ENCODE assay signal across 8 cellular contexts in the genomic region with DNA sequence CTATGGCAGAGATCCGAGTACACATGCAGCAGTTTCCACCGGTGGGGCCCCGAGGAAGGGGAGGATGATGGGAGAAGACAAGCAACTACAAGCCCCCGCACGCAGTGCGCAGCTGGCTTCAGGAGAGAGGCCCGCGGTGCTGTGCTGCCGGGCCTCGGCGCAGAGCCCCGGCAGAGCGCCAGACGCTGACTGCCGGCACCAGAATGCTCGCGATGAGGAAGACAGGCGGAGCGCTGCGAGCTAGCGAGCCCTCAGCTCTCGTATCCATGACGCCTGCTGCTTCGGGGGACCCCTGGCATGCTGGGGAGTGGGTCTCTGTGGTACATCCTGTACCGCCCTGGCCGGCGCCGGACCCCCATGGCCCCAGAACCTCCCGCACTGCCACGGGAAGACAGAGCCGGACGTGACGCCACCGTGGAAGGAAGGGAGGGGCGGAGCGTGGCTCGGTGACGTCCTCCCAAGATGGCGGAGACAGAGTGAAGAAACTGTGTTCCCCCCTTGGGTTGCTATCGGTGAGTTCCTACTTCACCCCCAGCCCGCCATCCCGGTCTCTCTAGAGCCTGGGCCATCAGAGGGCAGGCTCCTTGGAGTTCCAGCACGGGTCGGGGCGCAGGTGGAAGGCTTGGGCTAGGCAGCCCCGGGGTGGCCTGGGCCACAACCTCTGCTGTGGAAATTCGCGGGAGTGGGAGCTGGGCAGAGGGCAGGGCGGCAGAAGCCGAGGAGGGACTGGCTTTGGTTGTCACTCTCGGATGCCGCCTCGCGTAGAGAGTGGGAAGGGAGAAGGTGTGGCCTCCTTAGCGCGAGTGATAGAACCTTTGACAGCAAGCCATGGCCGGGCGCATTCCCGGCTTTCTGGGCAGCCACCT. TPM values are rescaled to one million over a fixed set of nuclear protein-coding genes. Genes with fewer than 3 reads are reported as not detected.
DNase-seq lines count a peak whose midpoint lies in the region; ATAC-seq and TF ChIP-seq lines count a peak whose summit lies in the region.

A gene (plus strand): TSS at position 446 of the 866 bp plus-strand sequence. CDS start 900 bp downstream, outside the sequence.

- ATAC-seq in foreskin keratinocyte = peak; percentile 85

- H2AFZ ChIP-seq in Loucy (ENCODE audit: low read length) (peak within 1 kb of the TSS; percentile 97), neural progenitor cell (replicated peaks) (peak within 1 kb of the TSS; percentile 98)

- H4K20me1 ChIP-seq in Loucy (ENCODE audit: insufficient read depth, low read length, poor library complexity, severe bottlenecking) = peaks cover 37% of the 10 kb centered on the region
- H4K20me1 ChIP-seq in neural progenitor cell (ENCODE audit: low read depth) = no peaks in the 10 kb centered on the region

- H3K4me2 ChIP-seq in Loucy (ENCODE audit: low read depth, low read length, poor library complexity, severe bottlenecking) (peak within 1 kb of the TSS; percentile 80), neural progenitor cell (peak within 1 kb of the TSS; percentile 81)

- H3K4me3 ChIP-seq in Loucy (ENCODE audit: low read length, poor library complexity, severe bottlenecking) (peak within 1 kb of the TSS; percentile 85), neural progenitor cell (peak within 1 kb of the TSS; percentile 97), subcutaneous abdominal adipose tissue (ENCODE audit: low read depth in 1 of 5, low read length in 5 of 5) (peak within 1 kb of the TSS; percentile 76 to 94 (median 86))

- no peaks in the 10 kb centered on the region for H3K27me3 ChIP-seq in Loucy (ENCODE audit: insufficient read depth, low read length, poor library complexity, severe bottlenecking)
- H3K27me3 ChIP-seq in foreskin keratinocyte = no peaks in the 10 kb centered on the region
- H3K27me3 ChIP-seq in neural progenitor cell = no peaks in the 10 kb centered on the region
- no peaks in the 10 kb centered on the region for H3K27me3 ChIP-seq in subcutaneous abdominal adipose tissue (ENCODE audit: control insufficient read depth in 5 of 5, insufficient read depth in 4 of 5, low read length in 5 of 5)

- H3K4me3 Mint-ChIP-seq in neural progenitor cell = peak within 1 kb of the TSS; percentile 99

- H3K4me1 Mint-ChIP-seq in neural progenitor cell = peaks cover 28% of the 10 kb centered on the region

- DNase-seq in ELR (ENCODE audit: low read depth) = peak; percentile 92
- peak; percentile 93 for DNase-seq in H4 (ENCODE audit: low spot score)
- DNase-seq in SHP77 treated with DMSO at 0.1 percent for 48 hours (lab: John Stamatoyannopoulos, UW) = peak; percentile 53
- peak; percentile 79 for DNase-seq in activated gamma-delta T cell (lab: John Stamatoyannopoulos, UW)
- peak; percentile 79 to 86 for DNase-seq in foreskin keratinocyte
- peak; percentile 92 for DNase-seq in neural progenitor cell (ENCODE audit: low spot score)

- H3K9me3 Mint-ChIP-seq in neural progenitor cell = peaks cover 11% of the 10 kb centered on the region

- no peaks in the 10 kb centered on the region for H3K36me3 ChIP-seq in Loucy (ENCODE audit: insufficient read depth, low read length)
- H3K36me3 ChIP-seq in neural progenitor cell = peaks cover 7% of the 10 kb centered on the region
- H3K36me3 ChIP-seq in subcutaneous abdominal adipose tissue (ENCODE audit: control insufficient read depth in 5 of 5, insufficient read depth in 5 of 5, low read length in 5 of 5) = peaks cover 14 to 30% (median 20%) of the 10 kb centered on the region in 5 donors

- H3K79me2 ChIP-seq in Loucy (ENCODE audit: insufficient read depth, low read length) = peaks cover 43% of the 10 kb centered on the region
- H3K79me2 ChIP-seq in neural progenitor cell (ENCODE audit: low read depth) = peaks cover 32% of the 10 kb centered on the region

- TF ChIP-seq CTCF in Loucy (conservative IDR thresholded peaks at IDR 0.05; ENCODE audit: low read length) = peak; percentile 28
- peak; percentile 36 for TF ChIP-seq CTCF in foreskin keratinocyte (conservative IDR thresholded peaks at IDR 0.05)
- TF ChIP-seq CTCF in neural progenitor cell (IDR thresholded peaks at IDR 0.05) = peak; percentile 10

- H3K27me3 Mint-ChIP-seq in neural progenitor cell (ENCODE audit: insufficient read depth, low read depth) = peaks cover 13% of the 10 kb centered on the region

- peak within 1 kb of the TSS; percentile 94 for H3K27ac Mint-ChIP-seq in neural progenitor cell

- H3F3A ChIP-seq in Loucy (ENCODE audit: low read depth) (peaks cover 19% of the 10 kb centered on the region), neural progenitor cell (ENCODE audit: low read depth) (peaks cover 42% of the 10 kb centered on the region)

- no peaks in the 10 kb centered on the region for H3K9me2 ChIP-seq in Loucy (replicated peaks; ENCODE audit: low read depth, low read length)

- H3K9ac ChIP-seq in Loucy (ENCODE audit: low read depth, low read length, poor library complexity, severe bottlenecking) (peak within 1 kb of the TSS; percentile 90), neural progenitor cell (peak within 1 kb of the TSS; percentile 94), subcutaneous abdominal adipose tissue (ENCODE audit: low read length in 5 of 5) (peak within 1 kb of the TSS; percentile 75 to 99 (median 96))

- H3K27ac ChIP-seq in foreskin keratinocyte = peak within 1 kb of the TSS; percentile 95
- peak within 1 kb of the TSS; percentile 98 for H3K27ac ChIP-seq in neural progenitor cell
- H3K27ac ChIP-seq in subcutaneous abdominal adipose tissue (ENCODE audit: low read depth, low read length) = peak within 1 kb of the TSS; percentile 99

- peaks cover 11% of the 10 kb centered on the region for H3K36me3 Mint-ChIP-seq in neural progenitor cell

- H3K9me3 ChIP-seq in Loucy (ENCODE audit: insufficient read depth, low read depth, low read length) (no peaks in the 10 kb centered on the region), neural progenitor cell (ENCODE audit: low read depth) (no peaks in the 10 kb centered on the region), subcutaneous abdominal adipose tissue (ENCODE audit: control insufficient read depth in 5 of 5, low read length in 5 of 5) (no peaks in the 10 kb centered on the region)

- H3K4me1 ChIP-seq in Loucy (ENCODE audit: insufficient read depth, low read length, poor library complexity, severe bottlenecking) (peaks cover 26% of the 10 kb centered on the region), foreskin keratinocyte (peaks cover 17% of the 10 kb centered on the region), neural progenitor cell (peaks cover 8% of the 10 kb centered on the region), subcutaneous abdominal adipose tissue (ENCODE audit: control insufficient read depth in 5 of 5, insufficient read depth in 5 of 5, low read length in 5 of 5) (peaks cover 5 to 29% (median 18%) of the 10 kb centered on the region in 5 donors)

RNA-seq across cellular contexts. Expression of the gene that starts here (rescaled TPM):
- total RNA-seq in H4 (2014; rRNA removed; shearing (Covaris generic)) = 18.7 and 19.5 TPM in 2 replicates
- 15.1 and 15.9 TPM in 2 replicates for total RNA-seq in foreskin keratinocyte
- 5.9 and 7.0 TPM in 2 replicates for polyA plus RNA-seq in foreskin keratinocyte
- total RNA-seq in neural progenitor cell (ENCODE audit: low replicate concordance) = 19.2 and 23.6 TPM in 2 replicates

Comparison
In these comparisons a context has a peak if more than half of its experiments do, and no peak if none do; other contexts are left out.
1. Peak in every context shown above with its lines: DNase-seq, ATAC-seq, H3K4me3 ChIP-seq and H3K27ac ChIP-seq.